Comparison of ENCODE assay signal across 11 cellular contexts in the genomic region with DNA sequence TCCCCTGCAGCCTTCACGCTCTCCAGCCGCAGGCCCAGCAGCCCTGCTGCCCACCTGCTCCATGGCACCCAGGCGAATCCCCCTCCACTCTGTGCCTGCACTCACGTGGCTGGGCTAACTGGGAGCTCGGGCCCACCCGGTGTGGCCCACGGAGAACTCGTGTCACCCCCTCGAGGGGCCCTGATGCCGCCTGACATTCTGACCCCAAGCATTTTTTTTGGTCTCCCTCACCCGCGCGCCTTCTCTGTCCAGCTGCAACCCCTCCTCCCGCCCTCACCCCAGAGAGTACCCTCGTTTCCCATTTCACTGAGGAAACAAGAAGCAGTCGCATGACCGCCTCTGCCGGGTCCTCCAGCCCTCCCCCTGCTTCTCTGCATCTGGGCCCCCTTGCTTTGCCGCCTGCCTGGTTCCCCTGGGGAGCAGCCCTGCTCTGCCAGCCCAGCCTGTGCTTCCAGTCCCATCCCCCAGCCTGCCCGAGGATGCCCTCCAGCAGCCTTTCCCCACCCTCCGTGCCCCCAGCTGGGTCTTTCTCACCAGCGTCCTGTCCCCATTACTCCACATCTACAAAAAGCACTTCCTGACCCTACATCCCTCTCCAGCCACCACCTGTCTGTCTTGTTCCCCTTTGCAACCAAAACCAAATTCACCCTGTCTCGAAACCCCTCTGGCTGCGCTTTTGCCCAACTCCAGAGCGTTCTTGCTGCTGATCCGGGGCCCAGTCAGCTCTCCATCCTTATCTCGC.
DNase-seq lines count a peak whose midpoint lies in the region; ATAC-seq and TF ChIP-seq lines count a peak whose summit lies in the region.
"Had no signal": no experiment of that assay in that cellular context is flagged by ENCODE, and none has a peak within 500 bp of the region (broad histone marks: within the 10 kb centered on the region; RNA-seq: fewer than 3 reads in every experiment).

No MANE protein-coding gene starts in this region.

- no peaks in the 10 kb centered on the region for H3K27me3 ChIP-seq in NT2/D1 (ENCODE audit: insufficient read depth, insufficient read length)

- peak overlapping the region; percentile 29 to 86 (median 77) for H3K27ac Mint-ChIP-seq in brain
- peak overlapping the region; percentile 21 for H3K27ac Mint-ChIP-seq in progenitor cell of endocrine pancreas

- no peak overlapping the region for H3K4me3 ChIP-seq in NT2/D1 (ENCODE audit: insufficient read length, low read depth)

- peaks cover 7% of the 10 kb centered on the region for H3K4me1 ChIP-seq in NT2/D1 (ENCODE audit: insufficient read depth, insufficient read length)

- H3K4me1 Mint-ChIP-seq in brain (peaks cover 24% of the 10 kb centered on the region), progenitor cell of endocrine pancreas (ENCODE audit: low read depth) (peaks cover 2% of the 10 kb centered on the region)

- H3K4me3 Mint-ChIP-seq in brain (no peak overlapping the region), progenitor cell of endocrine pancreas (ENCODE audit: low read depth) (no peak overlapping the region)

- H3K9me3 Mint-ChIP-seq in brain: no peaks in the 10 kb centered on the region
- H3K9me3 Mint-ChIP-seq in progenitor cell of endocrine pancreas (ENCODE audit: low read depth): no peaks in the 10 kb centered on the region

- peaks cover 4% of the 10 kb centered on the region; the same call in 1 of the 2 replicates for H3K9me3 ChIP-seq in NT2/D1 (ENCODE audit: insufficient read depth, low read length)

- H3K36me3 ChIP-seq in NT2/D1 (ENCODE audit: insufficient read depth, insufficient read length, low read length): peaks cover 55% of the 10 kb centered on the region

- H3K27me3 Mint-ChIP-seq in brain (no peaks in the 10 kb centered on the region), progenitor cell of endocrine pancreas (no peaks in the 10 kb centered on the region)

- DNase-seq in activated CD4-positive, CD25-positive, alpha-beta regulatory T cell treated with anti-CD3 and anti-CD28 coated beads, Interleukin-2, amount 50 U/mL, for 72 hours: peak; percentile 29
- DNase-seq in activated CD4-positive, CD25-positive, alpha-beta regulatory T cell (lab: John Stamatoyannopoulos, UW): no peak
- DNase-seq in NT2/D1 (ENCODE audit: low read depth, low spot score): no peak
- no peak for DNase-seq in progenitor cell of endocrine pancreas (ENCODE audit: low spot score, unreplicated experiment)
- DNase-seq: Calu3, NCI-H1105, NCI-H446 had no signal

- H3K9ac ChIP-seq in NT2/D1 (ENCODE audit: insufficient read length, low read depth): peak overlapping the region; percentile 32

- no peak for TF ChIP-seq CTCF in brain (conservative IDR thresholded peaks at IDR 0.05)
- TF ChIP-seq CTCF in progenitor cell of endocrine pancreas (IDR thresholded peaks at IDR 0.05; ENCODE audit: unreplicated experiment): no peak

- no peak for ATAC-seq in HG03196 (IDR thresholded peaks at IDR 0.05; ENCODE audit: unreplicated experiment)
- ATAC-seq in GM18519 (IDR thresholded peaks at IDR 0.05; ENCODE audit: low FRiP score, unreplicated experiment): no peak
- ATAC-seq in HG03342 (IDR thresholded peaks at IDR 0.05; ENCODE audit: unreplicated experiment): no peak

- H3K36me3 Mint-ChIP-seq in brain (peaks cover 36% of the 10 kb centered on the region), progenitor cell of endocrine pancreas (ENCODE audit: insufficient read depth) (peaks cover 10% of the 10 kb centered on the region)
